Comparison of ENCODE assay signal across 18 cellular contexts in the genomic region with DNA sequence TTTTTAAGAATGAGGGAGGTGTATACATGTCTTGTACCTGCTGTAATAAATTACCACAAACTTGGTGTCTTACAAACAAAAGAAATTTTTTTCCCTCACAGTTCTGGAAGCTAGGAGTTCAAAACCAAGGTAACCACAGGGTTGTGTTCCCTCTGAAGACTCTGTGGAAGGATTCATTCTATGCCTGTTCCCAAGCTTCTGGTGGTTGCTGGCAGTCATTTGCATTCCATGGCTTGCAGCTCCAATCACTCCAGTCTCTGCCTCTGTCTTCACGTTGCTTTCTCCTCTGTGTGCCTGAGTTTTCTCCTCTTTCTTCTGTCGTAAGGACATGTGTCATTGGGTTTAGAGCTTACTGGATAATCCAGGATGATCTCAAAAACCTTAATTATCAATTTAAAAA.
"Had no signal": no experiment of that assay in that cellular context is flagged by ENCODE, and none has a peak within 500 bp of the region (broad histone marks: within the 10 kb centered on the region; RNA-seq: fewer than 3 reads in every experiment).

No MANE protein-coding gene starts in this region.

- H3K9me3 Mint-ChIP-seq: activated naive CD4-positive, alpha-beta T cell treated with anti-CD3 and anti-CD28 coated beads, Interleukin-2, amount 50 U/mL, for 24 hours had no signal

- H3K27me3 Mint-ChIP-seq: T-helper 17 cell had no signal

- H3K36me3 ChIP-seq: breast epithelium, heart right ventricle, lower lobe of right lung, spleen, upper lobe of right lung had no signal

- H3K4me1 ChIP-seq: breast epithelium, heart right ventricle, lower lobe of right lung, spleen, upper lobe of right lung had no signal

- H3K27me3 ChIP-seq: breast epithelium, upper lobe of right lung had no signal

- DNase-seq: activated CD4-positive, alpha-beta T cell treated with anti-CD3 and anti-CD28 coated beads for 48 hours; activated CD8-positive, alpha-beta T cell treated with anti-CD3 and anti-CD28 coated beads, Interleukin-2, amount 10 ng/mL, durations not matched to agents 7 days and 5 days; activated gamma-delta T cell treated with Interleukin-2 at 50 U/mL for 16 hours; aorta; heart right ventricle; lower lobe of right lung; naive thymus-derived CD8-positive, alpha-beta T cell; spleen; stimulated activated CD4-positive, alpha-beta T cell treated with anti-CD3 and anti-CD28 coated beads, Interleukin-4, amount 100 ng/mL, for 1 hour; stimulated activated naive CD8-positive, alpha-beta T cell treated with anti-CD3 and anti-CD28 coated beads, Interleukin-15, Interleukin-2, amounts not matched to agents 100 U/mL and 50 U/mL, for 24 hours; SW 1271; T-helper 17 cell; upper lobe of right lung had no signal

- H3K4me3 Mint-ChIP-seq: activated CD8-positive, alpha-beta T cell treated with anti-CD3 and anti-CD28 coated beads, Interleukin-2, amount 10 ng/mL, durations not matched to agents 7 days and 5 days; activated naive CD4-positive, alpha-beta T cell treated with anti-CD3 and anti-CD28 coated beads, Interleukin-2, amount 50 U/mL, for 24 hours; naive thymus-derived CD8-positive, alpha-beta T cell; T-helper 17 cell had no signal

- H3K4me1 Mint-ChIP-seq: activated naive CD4-positive, alpha-beta T cell treated with anti-CD3 and anti-CD28 coated beads, Interleukin-2, amount 50 U/mL, for 24 hours; naive thymus-derived CD8-positive, alpha-beta T cell had no signal

- ATAC-seq: activated CD8-positive, alpha-beta T cell treated with anti-CD3 and anti-CD28 coated beads, Interleukin-2, amount 10 ng/mL, durations not matched to agents 7 days and 5 days; heart right ventricle; left lobe of liver; lower lobe of right lung; naive thymus-derived CD8-positive, alpha-beta T cell; stimulated activated naive CD8-positive, alpha-beta T cell treated with anti-CD3 and anti-CD28 coated beads, Interleukin-15, Interleukin-2, amounts not matched to agents 100 U/mL and 50 U/mL, for 24 hours; T-helper 17 cell; upper lobe of right lung had no signal

- H3K27ac Mint-ChIP-seq: activated CD8-positive, alpha-beta T cell treated with anti-CD3 and anti-CD28 coated beads, Interleukin-2, amount 10 ng/mL, durations not matched to agents 7 days and 5 days; activated naive CD4-positive, alpha-beta T cell treated with anti-CD3 and anti-CD28 coated beads, Interleukin-2, amount 50 U/mL, for 24 hours; naive thymus-derived CD8-positive, alpha-beta T cell; progenitor cell of endocrine pancreas; T-helper 17 cell had no signal

- H3K27ac ChIP-seq: breast epithelium, coronary artery, heart right ventricle, lower lobe of right lung, spleen, upper lobe of right lung had no signal

- H3K9me3 ChIP-seq: lower lobe of right lung, upper lobe of right lung had no signal

- H3K4me3 ChIP-seq: breast epithelium, coronary artery, heart right ventricle, lower lobe of right lung, spleen, upper lobe of right lung had no signal
